Comparison of ENCODE assay signal across 1 cellular context in genomic region chr19:11659612-11660011, GRCh38.
TF ChIP-seq lines count a peak whose summit lies in the region.

No MANE protein-coding gene starts in this region.

TF ChIP-seq in GM23338, 12 proteins besides CTCF, POLR2A, EP300 and RAD21 (continued from another document):
- TF ChIP-seq ZNF462 (CRISPR knock-in tag; IDR thresholded peaks at IDR 0.05) = no peak
TF ChIP-seq in GM23338: peak in this region for 0.
